In genomic region chr2:206381881-206382280, GRCh38 we compare ENCODE assay signal across 36 cellular contexts.
DNase-seq lines count a peak whose midpoint lies in the region; ATAC-seq, FAIRE-seq and TF ChIP-seq lines count a peak whose summit lies in the region.
"Had no signal": no experiment of that assay in that cellular context is flagged by ENCODE, and none has a peak within 500 bp of the region (broad histone marks: within the 10 kb centered on the region; RNA-seq: fewer than 3 reads in every experiment).

No MANE protein-coding gene starts in this region.

- H3K4me1 Mint-ChIP-seq in astrocyte (ENCODE audit: low read depth, unreplicated experiment) = peaks cover 4% of the 10 kb centered on the region
- H3K4me1 Mint-ChIP-seq in activated CD4-positive, alpha-beta memory T cell treated with anti-CD3 and anti-CD28 coated beads, Interleukin-2, amount 10 ng/mL, durations not matched to agents 7 days and 5 days = no peaks in the 10 kb centered on the region
- H3K4me1 Mint-ChIP-seq: B cell; CD14-positive monocyte; CD4-positive, alpha-beta memory T cell; CD4-positive, CD25-positive, alpha-beta regulatory T cell; CD8-positive, alpha-beta memory T cell had no signal

- no peak overlapping the region for H3K27ac Mint-ChIP-seq in astrocyte (ENCODE audit: unreplicated experiment)
- H3K27ac Mint-ChIP-seq in activated CD4-positive, alpha-beta memory T cell treated with anti-CD3 and anti-CD28 coated beads, Interleukin-2, amount 10 ng/mL, durations not matched to agents 7 days and 5 days = no peak overlapping the region
- H3K27ac Mint-ChIP-seq: B cell; CD14-positive monocyte; CD4-positive, alpha-beta memory T cell; CD4-positive, alpha-beta T cell; CD4-positive, CD25-positive, alpha-beta regulatory T cell; CD8-positive, alpha-beta memory T cell; CD8-positive, alpha-beta T cell had no signal

- H3K4me2 ChIP-seq in HepG2 (ENCODE audit: low read depth, low read length) = no peak overlapping the region
- H3K4me2 ChIP-seq in A549 = no peak overlapping the region
- H3K4me2 ChIP-seq in astrocyte (ENCODE audit: low read length) = no peak overlapping the region
- H3K4me2 ChIP-seq in K562 (ENCODE audit: insufficient read depth, low read length) = no peak overlapping the region
- H3K4me2 ChIP-seq: BLaER1; BLaER1 treated with 17β-estradiol and CSF1 and Interleukin-3, amounts not matched to agents 10 nM and 100 nM had no signal

- no peaks in the 10 kb centered on the region for H3K36me3 ChIP-seq in HepG2 (replicated peaks in 1 of 2; ENCODE audit: control insufficient read depth in 1 of 2, insufficient read depth in 2 of 2, low read length in 2 of 2)
- H3K36me3 ChIP-seq in right lobe of liver = no peaks in the 10 kb centered on the region
- H3K36me3 ChIP-seq in astrocyte (ENCODE audit: insufficient read depth, low read length) = no peaks in the 10 kb centered on the region
- no peaks in the 10 kb centered on the region for H3K36me3 ChIP-seq in K562 (ENCODE audit: control insufficient read depth, insufficient read depth, low read length)
- H3K36me3 ChIP-seq: BE2C; BLaER1; BLaER1 treated with 17β-estradiol and CSF1 and Interleukin-3, amounts not matched to agents 10 nM and 100 nM had no signal

- H2AFZ ChIP-seq in HepG2 (ENCODE audit: low read length) (no peak overlapping the region), astrocyte (ENCODE audit: low read depth, low read length) (no peak overlapping the region), K562 (ENCODE audit: low read depth, low read length) (no peak overlapping the region)

- FAIRE-seq in HepG2 (lab: Jason Lieb, UNC) (no peak), A549 (lab: Jason Lieb, UNC) (no peak), astrocyte (lab: Jason Lieb, UNC) (peak; percentile 5), K562 (lab: Jason Lieb, UNC) (no peak)
- FAIRE-seq: A204.1, D721Med had no signal

- no peaks in the 10 kb centered on the region for H3K36me3 Mint-ChIP-seq in astrocyte (ENCODE audit: low read depth, unreplicated experiment)
- no peaks in the 10 kb centered on the region for H3K36me3 Mint-ChIP-seq in activated CD4-positive, alpha-beta memory T cell treated with anti-CD3 and anti-CD28 coated beads, Interleukin-2, amount 10 ng/mL, durations not matched to agents 7 days and 5 days (ENCODE audit: low read depth)
- H3K36me3 Mint-ChIP-seq: CD14-positive monocyte; CD4-positive, alpha-beta memory T cell; CD4-positive, CD25-positive, alpha-beta regulatory T cell; CD8-positive, alpha-beta memory T cell; CD8-positive, alpha-beta T cell had no signal

- H3K4me3 Mint-ChIP-seq in astrocyte (ENCODE audit: unreplicated experiment) = no peak overlapping the region
- H3K4me3 Mint-ChIP-seq in activated CD4-positive, alpha-beta memory T cell treated with anti-CD3 and anti-CD28 coated beads, Interleukin-2, amount 10 ng/mL, durations not matched to agents 7 days and 5 days = no peak overlapping the region
- H3K4me3 Mint-ChIP-seq: B cell; CD14-positive monocyte; CD4-positive, alpha-beta memory T cell; CD4-positive, alpha-beta T cell; CD4-positive, CD25-positive, alpha-beta regulatory T cell; CD8-positive, alpha-beta memory T cell; CD8-positive, alpha-beta T cell had no signal

- TF ChIP-seq EP300 in HepG2 (IDR thresholded peaks at IDR 0.05; ENCODE audit: low read depth in 2 of 2, low read length in 2 of 2) = no peak
- no peak for TF ChIP-seq EP300 in HepG2 (CRISPR knock-in tag; IDR thresholded peaks at IDR 0.05; ENCODE audit: borderline replicate concordance)
- no peak for TF ChIP-seq EP300 in A549 (IDR thresholded peaks at IDR 0.05)
- TF ChIP-seq EP300 in K562 (IDR thresholded peaks at IDR 0.05; ENCODE audit: low read length) = no peak

- CTCF ChIA-PET in HepG2 (lab: Yijun Ruan, JAX; ENCODE audit: low intra/inter-chr PET ratio, low total read pairs) (no interaction called here), A549 (lab: Yijun Ruan, JAX) (no interaction called here), K562 (lab: Yijun Ruan, JAX; ENCODE audit: low intra/inter-chr PET ratio) (no interaction called here)
- CTCF ChIA-PET in activated CD4-positive, alpha-beta memory T cell treated with anti-CD3 and anti-CD28 coated beads, Interleukin-2, amount 10 ng/mL, durations not matched to agents 7 days and 5 days (lab: Charles Lee) = no interaction called here

- peaks cover 8% of the 10 kb centered on the region for H3K9me3 Mint-ChIP-seq in astrocyte (ENCODE audit: unreplicated experiment)
- H3K9me3 Mint-ChIP-seq in activated CD4-positive, alpha-beta memory T cell treated with anti-CD3 and anti-CD28 coated beads, Interleukin-2, amount 10 ng/mL, durations not matched to agents 7 days and 5 days = no peaks in the 10 kb centered on the region

- H3K79me2 ChIP-seq in HepG2 (ENCODE audit: insufficient read depth, low read length) (no peaks in the 10 kb centered on the region), astrocyte (ENCODE audit: insufficient read depth, low read length) (no peaks in the 10 kb centered on the region), K562 (ENCODE audit: control insufficient read depth, insufficient read depth, low read length) (no peaks in the 10 kb centered on the region)

- no peaks in the 10 kb centered on the region for H3K9me3 ChIP-seq in HepG2 (ENCODE audit: low read length)
- no peaks in the 10 kb centered on the region for H3K9me3 ChIP-seq in right lobe of liver
- H3K9me3 ChIP-seq in A549 = peaks cover 20% of the 10 kb centered on the region
- H3K9me3 ChIP-seq in astrocyte (ENCODE audit: insufficient read depth, low read depth, low read length) = peaks cover 3% of the 10 kb centered on the region
- H3K9me3 ChIP-seq in K562 (replicated peaks; ENCODE audit: control insufficient read depth, insufficient read depth, low read depth, low read length) = no peaks in the 10 kb centered on the region
- H3K9me3 ChIP-seq: BE2C had no signal

- DNase-seq in HepG2 (ENCODE audit: low spot score) (no peak), right lobe of liver (no peak), A549 (ENCODE audit: low read depth in 1 of 2, low spot score in 1 of 2) (no peak), astrocyte (ENCODE audit: low read depth) (no peak), K562 (ENCODE audit: extremely low read depth in 1 of 4, low spot score in 3 of 4) (no peak), NCI-H2107 treated with DMSO at 0.1 percent for 48 hours (lab: John Stamatoyannopoulos, UW; ENCODE audit: unreplicated experiment) (no peak), GM10266 (ENCODE audit: extremely low spot score) (no peak)
- no peak for DNase-seq in activated CD4-positive, alpha-beta memory T cell treated with anti-CD3 and anti-CD28 coated beads, Interleukin-2, amount 10 ng/mL, durations not matched to agents 7 days and 5 days
- DNase-seq: 8988T; ACHN; AML-193; BE2C; C1 segment of cervical spinal cord; Caco-2; Calu3; CD4-positive, alpha-beta memory T cell; CD4-positive, alpha-beta T cell; CD4-positive, CD25-positive, alpha-beta regulatory T cell; CD8-positive, alpha-beta memory T cell; CD8-positive, alpha-beta T cell; COR-L47; DMS 273 treated with DMSO at 0.1 percent for 48 hours; DMS153; DMS53; DMS79; DMS79 treated with DMSO at 0.1 percent for 48 hours; DND-41; EL had no signal

- POLR2A ChIA-PET in HepG2 (lab: Yijun Ruan, JAX) (no interaction called here), A549 (lab: Yijun Ruan, JAX) (no interaction called here), K562 (lab: Yijun Ruan, JAX) (no interaction called here)
- POLR2A ChIA-PET in activated CD4-positive, alpha-beta memory T cell treated with anti-CD3 and anti-CD28 coated beads, Interleukin-2, amount 10 ng/mL, durations not matched to agents 7 days and 5 days (lab: Charles Lee) = no interaction called here

- TF ChIP-seq POLR2A in HepG2 (IDR thresholded peaks at IDR 0.05; ENCODE audit: insufficient read depth in 1 of 2, low read depth in 2 of 2, low read length in 2 of 2) (no peak), right lobe of liver (IDR thresholded peaks at IDR 0.05) (no peak), A549 (IDR thresholded peaks at IDR 0.05; ENCODE audit: low read length) (no peak), K562 (conservative IDR thresholded peaks at IDR 0.05) (no peak)

- H3K9me1 ChIP-seq in K562 (ENCODE audit: control insufficient read depth, insufficient read depth, low read length) = no peaks in the 10 kb centered on the region

- no peaks in the 10 kb centered on the region for H3K27me3 Mint-ChIP-seq in astrocyte (ENCODE audit: low read depth, unreplicated experiment)
- H3K27me3 Mint-ChIP-seq in activated CD4-positive, alpha-beta memory T cell treated with anti-CD3 and anti-CD28 coated beads, Interleukin-2, amount 10 ng/mL, durations not matched to agents 7 days and 5 days = peaks cover 2% of the 10 kb centered on the region

- ATAC-seq in HepG2 (no peak), right lobe of liver (no peak), A549 (no peak), K562 (no peak)
- ATAC-seq: CD8-positive, alpha-beta T cell had no signal

- TF ChIP-seq CTCF in HepG2 (CRISPR knock-in tag; IDR thresholded peaks at IDR 0.05) (no peak), right lobe of liver (IDR thresholded peaks at IDR 0.05) (no peak), A549 (IDR thresholded peaks at IDR 0.05) (no peak), astrocyte (IDR thresholded peaks at IDR 0.05; ENCODE audit: insufficient read depth, low read depth, low read length) (no peak), K562 (IDR thresholded peaks at IDR 0.05 in 2 of 3, conservative IDR thresholded peaks at IDR 0.05 in 1 of 3; ENCODE audit: insufficient read depth in 2 of 3, low read depth in 1 of 3, low read length in 3 of 3) (no peak), GM10266 (IDR thresholded peaks at IDR 0.05; ENCODE audit: control insufficient read depth, insufficient read depth, low read depth, missing control alignments) (no peak)

- no peak overlapping the region for H3K9ac ChIP-seq in HepG2 (ENCODE audit: insufficient read depth, low read depth, low read length)
- no peak overlapping the region for H3K9ac ChIP-seq in astrocyte (ENCODE audit: low read length)
- H3K9ac ChIP-seq in K562 (ENCODE audit: insufficient read depth in 1 of 2, low read depth in 2 of 2, low read length in 2 of 2) = no peak overlapping the region
- H3K9ac ChIP-seq: BLaER1; BLaER1 treated with 17β-estradiol and CSF1 and Interleukin-3, amounts not matched to agents 10 nM and 100 nM had no signal

- in situ Hi-C loops in HepG2 (cut with HindIII; ENCODE audit: extremely low pct_ligation_motif_present, low pct_unique_long_range_greater_than_20kb) = no loop called here
- in situ Hi-C loops in K562 (cut with MboI) = no loop called here

- no peaks in the 10 kb centered on the region for H3K4me1 ChIP-seq in HepG2 (ENCODE audit: insufficient read depth, low read length)
- H3K4me1 ChIP-seq in right lobe of liver = no peaks in the 10 kb centered on the region
- no peaks in the 10 kb centered on the region for H3K4me1 ChIP-seq in A549
- no peaks in the 10 kb centered on the region for H3K4me1 ChIP-seq in astrocyte (ENCODE audit: insufficient read depth, low read length)
- H3K4me1 ChIP-seq in K562 (replicated peaks in 1 of 2; ENCODE audit: control insufficient read depth in 2 of 2, insufficient read depth in 2 of 2, low read length in 2 of 2) = no peaks in the 10 kb centered on the region
- H3K4me1 ChIP-seq: BE2C, BLaER1, Caco-2 had no signal

- 48% methylated on average over 2 of the region's 2 CpGs for WGBS in HepG2 (ENCODE audit: low lambda C conversion rate)
- 81% methylated on average over 2 of the region's 2 CpGs for WGBS in right lobe of liver (ENCODE audit: insufficient coverage, low coverage, low lambda C conversion rate, missing lambda C conversion rate)
- WGBS in A549 (ENCODE audit: missing lambda C conversion rate) = 44% methylated on average over 2 of the region's 2 CpGs
- WGBS in K562 (ENCODE audit: insufficient coverage, low coverage, missing lambda C conversion rate) = 3% methylated on average over 2 of the region's 2 CpGs

- TF ChIP-seq RAD21 in HepG2 (CRISPR knock-in tag; IDR thresholded peaks at IDR 0.05) (no peak), A549 (conservative IDR thresholded peaks at IDR 0.05 in 1 of 2, IDR thresholded peaks at IDR 0.05 in 1 of 2) (no peak), K562 (CRISPR knock-in tag; conservative IDR thresholded peaks at IDR 0.05 in 1 of 2, IDR thresholded peaks at IDR 0.05 in 1 of 2) (no peak)

- H3K4me3 ChIP-seq in HepG2 (replicated peaks in 1 of 3; ENCODE audit: insufficient read depth in 1 of 3, low read depth in 2 of 3, low read length in 3 of 3) = no peak overlapping the region
- H3K4me3 ChIP-seq in right lobe of liver = no peak overlapping the region
- H3K4me3 ChIP-seq in A549 = no peak overlapping the region
- H3K4me3 ChIP-seq in astrocyte (ENCODE audit: insufficient read depth, low read depth, low read length) = no peak overlapping the region
- no peak overlapping the region for H3K4me3 ChIP-seq in K562
- H3K4me3 ChIP-seq: BLaER1; BLaER1 treated with 17β-estradiol and CSF1 and Interleukin-3, amounts not matched to agents 10 nM and 100 nM had no signal

- H4K20me1 ChIP-seq in HepG2 (ENCODE audit: insufficient read depth, low read length) (no peaks in the 10 kb centered on the region), astrocyte (ENCODE audit: insufficient read depth, low read length) (no peaks in the 10 kb centered on the region), K562 (replicated peaks; ENCODE audit: control insufficient read depth, insufficient read depth, low read length) (no peaks in the 10 kb centered on the region)
- H4K20me1 ChIP-seq: BLaER1; BLaER1 treated with 17β-estradiol and CSF1 and Interleukin-3, amounts not matched to agents 10 nM and 100 nM had no signal

- no peaks in the 10 kb centered on the region; a peak in 1 of 5 replicates for H3K27me3 ChIP-seq in HepG2 (ENCODE audit: control insufficient read depth in 1 of 2, insufficient read depth in 2 of 2, low read length in 2 of 2)
- no peaks in the 10 kb centered on the region for H3K27me3 ChIP-seq in right lobe of liver
- no peaks in the 10 kb centered on the region for H3K27me3 ChIP-seq in astrocyte (ENCODE audit: insufficient read depth, low read length)
- no peaks in the 10 kb centered on the region for H3K27me3 ChIP-seq in K562 (ENCODE audit: control insufficient read depth in 2 of 2, insufficient read depth in 2 of 2, low read length in 2 of 2)
- H3K27me3 ChIP-seq: BE2C; BLaER1; BLaER1 treated with 17β-estradiol and CSF1 and Interleukin-3, amounts not matched to agents 10 nM and 100 nM had no signal

- intact Hi-C loops in HepG2 (cut with micrococcal nuclease; ENCODE audit: unreplicated experiment) (no loop called here), right lobe of liver (cut with DNase I) (no loop called here), K562 (cut with micrococcal nuclease) (no loop called here)

- BruUV-seq in HepG2 (replicated peaks; lab: Mats Ljungman, UMichigan) (no TSS peak), K562 (replicated peaks; lab: Mats Ljungman, UMichigan) (no TSS peak)

- no peak overlapping the region for H3K27ac ChIP-seq in HepG2 (ENCODE audit: extremely low read length, insufficient read depth, low read length)
- no peak overlapping the region for H3K27ac ChIP-seq in right lobe of liver
- H3K27ac ChIP-seq in A549 = no peak overlapping the region
- no peak overlapping the region for H3K27ac ChIP-seq in astrocyte (ENCODE audit: low read depth, low read length)
- H3K27ac ChIP-seq in K562 (ENCODE audit: extremely low read depth, low read depth, low read length) = no peak overlapping the region
- H3K27ac ChIP-seq: 22Rv1; BLaER1; BLaER1 treated with 17β-estradiol and CSF1 and Interleukin-3, amounts not matched to agents 10 nM and 100 nM; C4-2B had no signal

Comparison
In these comparisons a context has a peak if more than half of its experiments do, and no peak if none do; other contexts are left out.
1. Of the 241 proteins assayed by ChIP-seq in both HepG2 and K562: peak only in HepG2: MAFF and MAFK; only in K562: none; in both: none; in neither: 238; mixed calls (peak in some experiments, not most) for 1.